ENCODE assay signal across 7 cellular contexts in the genomic region with DNA sequence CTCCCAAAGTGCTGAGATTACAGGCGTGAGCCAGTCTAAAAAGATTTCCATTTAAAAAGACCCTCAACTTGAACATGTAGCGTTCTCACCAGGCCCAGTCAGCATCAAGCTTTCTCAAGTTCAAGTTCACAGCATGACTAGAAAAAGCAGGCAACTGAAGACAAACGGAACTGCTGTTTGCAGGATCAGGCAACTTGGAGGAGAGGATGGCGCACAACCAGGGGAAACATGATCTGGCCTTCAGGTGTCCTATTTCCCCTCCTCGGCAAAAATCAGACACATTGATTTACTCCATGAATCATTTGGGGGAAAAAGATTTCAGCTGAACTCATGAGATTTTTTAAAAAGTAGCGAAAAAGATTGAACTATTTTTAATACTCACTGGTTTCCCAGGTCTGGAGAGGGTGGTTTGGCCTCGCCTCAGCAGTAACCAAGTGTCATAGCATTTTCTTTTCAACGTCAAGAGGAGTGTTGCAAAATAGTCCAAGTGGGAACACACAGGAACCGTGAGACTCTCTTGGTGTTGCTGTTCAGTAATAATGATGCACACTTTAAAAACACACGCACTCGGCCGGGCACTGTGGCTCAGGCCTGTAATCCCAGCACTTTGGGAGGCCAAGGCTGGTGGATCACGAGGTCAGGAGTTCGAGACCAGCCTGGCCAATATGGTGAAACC.
DNase-seq lines count a peak whose midpoint lies in the region; ATAC-seq and TF ChIP-seq lines count a peak whose summit lies in the region.
"Not testable (repeated sequence)": the region's sequence is repeated elsewhere in the genome, so short reads cannot be mapped to it uniquely, and the experiment has no call there.

No MANE protein-coding gene starts in this region.

- POLR2A ChIA-PET in PC-9 (lab: Charles Lee; ENCODE audit: unreplicated experiment): not testable (repeated sequence)

- DNase-seq in NCI-H2107 treated with DMSO at 0.1 percent for 48 hours (lab: John Stamatoyannopoulos, UW; ENCODE audit: unreplicated experiment): peak; percentile 20
- not testable (repeated sequence) for DNase-seq in PC-9; left lung; stimulated activated naive B cell treated with anti-CD40 and anti-IgM and Interleukin-4, amounts not matched to agents 10 μg/mL and 1 μg/mL and 100 μg/mL, for 72 hours; upper lobe of right lung
- DNase-seq in fibroblast of gingiva (ENCODE audit: low read depth): peak; percentile 27

- not testable (repeated sequence) for H3K9me3 ChIP-seq in PC-9 (ENCODE audit: insufficient read depth, low read depth); left lung; parathyroid adenoma (ENCODE audit: control insufficient read depth, low read length); upper lobe of right lung

- CTCF ChIA-PET in PC-9 (lab: Charles Lee): interaction anchor here (0.7 kb wide), 1 partner anchor 125 kb away, joined by 5 read pairs; no protein-coding TSS in a partner anchor

- peak overlapping the region; percentile 94 for H3K27ac ChIP-seq in PC-9
- H3K27ac ChIP-seq in left lung, upper lobe of right lung: not testable (repeated sequence)
- peak overlapping the region; percentile 39 for H3K27ac ChIP-seq in parathyroid adenoma

- H4K20me1 ChIP-seq in PC-9 (ENCODE audit: insufficient read depth): not testable (repeated sequence)

- not testable (repeated sequence) for H3K4me1 Mint-ChIP-seq in stimulated activated naive B cell treated with anti-CD40 and anti-IgM and Interleukin-4, amounts not matched to agents 10 μg/mL and 1 μg/mL and 100 μg/mL, for 72 hours

- not testable (repeated sequence) for H3K9me3 Mint-ChIP-seq in stimulated activated naive B cell treated with anti-CD40 and anti-IgM and Interleukin-4, amounts not matched to agents 10 μg/mL and 1 μg/mL and 100 μg/mL, for 72 hours

- H3K4me1 ChIP-seq in PC-9 (replicated peaks; ENCODE audit: insufficient read depth): peaks cover 39% of the 10 kb centered on the region
- H3K4me1 ChIP-seq in left lung, parathyroid adenoma, upper lobe of right lung: not testable (repeated sequence)

- intact Hi-C loops in PC-9 (cut with micrococcal nuclease; ENCODE audit: unreplicated experiment); left lung (cut with DNase I); upper lobe of right lung (cut with DNase I): not testable (repeated sequence)

- peak overlapping the region; percentile 37 for H3K27ac Mint-ChIP-seq in stimulated activated naive B cell treated with anti-CD40 and anti-IgM and Interleukin-4, amounts not matched to agents 10 μg/mL and 1 μg/mL and 100 μg/mL, for 72 hours

- not testable (repeated sequence) for H2AFZ ChIP-seq in PC-9, parathyroid adenoma

- not testable (repeated sequence) for H3K27me3 Mint-ChIP-seq in stimulated activated naive B cell treated with anti-CD40 and anti-IgM and Interleukin-4, amounts not matched to agents 10 μg/mL and 1 μg/mL and 100 μg/mL, for 72 hours

- not testable (repeated sequence) for TF ChIP-seq CTCF in PC-9 (conservative IDR thresholded peaks at IDR 0.05); left lung (IDR thresholded peaks at IDR 0.05); parathyroid adenoma (IDR thresholded peaks at IDR 0.05); upper lobe of right lung (IDR thresholded peaks at IDR 0.05)

- not testable (repeated sequence) for H3K9me2 ChIP-seq in PC-9 (ENCODE audit: insufficient read depth)

- ATAC-seq in left lung: peak; percentile 89
- ATAC-seq in stimulated activated naive B cell treated with anti-CD40 and anti-IgM and Interleukin-4, amounts not matched to agents 10 μg/mL and 1 μg/mL and 100 μg/mL, for 72 hours (replicated peaks): not testable (repeated sequence)
- peak; percentile 83 for ATAC-seq in upper lobe of right lung

- not testable (repeated sequence) for H3K36me3 ChIP-seq in PC-9 (ENCODE audit: low read depth); left lung; parathyroid adenoma (ENCODE audit: control insufficient read depth, insufficient read depth, low read length); upper lobe of right lung

- not testable (repeated sequence) for H3K4me3 Mint-ChIP-seq in stimulated activated naive B cell treated with anti-CD40 and anti-IgM and Interleukin-4, amounts not matched to agents 10 μg/mL and 1 μg/mL and 100 μg/mL, for 72 hours

- BruUV-seq in PC-9 (replicated peaks; lab: Mats Ljungman, UMichigan): not testable (repeated sequence)

- 0 out of 2 replicates have a peak overlapping the region, but pooled peaks have one; percentile 66 for H3K4me2 ChIP-seq in PC-9
- H3K4me2 ChIP-seq in parathyroid adenoma (ENCODE audit: low read length): not testable (repeated sequence)

- H3K9ac ChIP-seq in parathyroid adenoma: not testable (repeated sequence)

- not testable (repeated sequence) for H3K79me2 ChIP-seq in PC-9 (ENCODE audit: low read depth); parathyroid adenoma

- H3K36me3 Mint-ChIP-seq in stimulated activated naive B cell treated with anti-CD40 and anti-IgM and Interleukin-4, amounts not matched to agents 10 μg/mL and 1 μg/mL and 100 μg/mL, for 72 hours: peaks cover 20 to 27% of the 10 kb centered on the region in 2 donors

- not testable (repeated sequence) for H3K27me3 ChIP-seq in PC-9 (ENCODE audit: insufficient read depth, low read depth); left lung; parathyroid adenoma (ENCODE audit: control insufficient read depth, insufficient read depth, low read length); upper lobe of right lung

- peaks cover 39% of the 10 kb centered on the region for H3F3A ChIP-seq in PC-9 (ENCODE audit: insufficient read depth, low read depth)

- not testable (repeated sequence) for H3K4me3 ChIP-seq in PC-9; left lung; parathyroid adenoma (ENCODE audit: low read depth, low read length); upper lobe of right lung
